Comparison of ENCODE assay signal across 26 cellular contexts in the genomic region with DNA sequence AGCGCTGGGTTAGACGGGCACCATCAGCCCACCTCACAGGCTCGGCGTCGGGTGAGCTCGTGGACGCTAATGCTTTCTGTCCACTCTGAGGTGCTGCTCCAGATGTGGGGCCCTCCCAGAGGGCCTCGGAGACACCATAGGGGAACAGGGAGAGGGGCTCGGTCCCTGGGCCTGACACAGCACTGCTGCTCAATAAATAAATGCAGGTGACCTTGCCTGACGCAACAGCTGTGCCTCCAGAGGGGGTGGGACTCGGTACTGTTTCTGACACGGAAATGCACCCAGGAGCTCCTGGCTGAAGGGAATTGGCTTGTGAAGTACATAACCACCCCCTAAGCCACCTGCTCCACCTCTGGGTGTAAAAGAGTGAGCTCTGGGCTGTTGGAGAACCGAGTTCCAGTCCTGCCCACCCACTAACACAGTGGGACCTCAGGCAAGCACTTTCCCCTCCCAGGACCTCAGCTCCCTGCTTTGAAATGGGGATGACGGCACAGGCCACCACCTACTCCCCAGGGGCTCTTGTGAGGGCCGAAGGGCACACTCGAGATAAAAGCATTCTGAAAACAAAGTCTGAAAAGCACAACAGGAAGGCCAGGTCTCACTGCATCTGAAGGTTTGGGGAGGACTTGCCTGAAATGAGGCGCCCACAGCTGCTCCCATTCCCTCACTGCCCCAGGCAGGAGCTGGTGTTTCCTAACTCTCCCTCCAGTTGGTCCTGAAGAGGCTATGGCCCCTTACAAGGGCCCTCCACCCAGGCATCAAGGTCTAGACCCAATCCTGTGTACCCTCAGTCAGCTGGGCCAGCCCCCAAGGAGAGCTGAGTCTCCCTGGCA. TPM values are rescaled to one million over a fixed set of nuclear protein-coding genes. Genes with fewer than 3 reads are reported as not detected.
"Had no signal": no experiment of that assay in that cellular context is flagged by ENCODE, and none has a peak within 500 bp of the region (broad histone marks: within the 10 kb centered on the region; RNA-seq: fewer than 3 reads in every experiment).

No MANE protein-coding gene starts in this region.

- H3K27me3 ChIP-seq: testis, uterus had no signal

- ATAC-seq: activated T-cell treated with anti-CD3 and anti-CD28 coated beads, Interleukin-2, amount 50 U/mL, for 4 hours; esophagus mucosa; naive thymus-derived CD4-positive, alpha-beta T cell had no signal

- H3K4me1 ChIP-seq: testis, uterus had no signal

- H3K4me3 ChIP-seq: left ventricle myocardium inferior, testis, uterus had no signal

- H3K27ac ChIP-seq: left ventricle myocardium inferior, testis, uterus, WERI-Rb-1 had no signal

- H3K36me3 ChIP-seq: left ventricle myocardium inferior, uterus had no signal

- FAIRE-seq: astrocyte, colon, endothelial cell of umbilical vein, TTC549 had no signal

- H3K9me3 ChIP-seq: left ventricle myocardium inferior, testis, uterus had no signal

- DNase-seq: activated CD4-positive, alpha-beta T cell treated with anti-CD3 and anti-CD28 coated beads for 1 hour; activated naive CD4-positive, alpha-beta T cell treated with Interleukin-2 at 50 U/mL for 16 hours; activated naive CD8-positive, alpha-beta T cell treated with anti-CD3 and anti-CD28 coated beads for 36 hours; activated T-cell treated with anti-CD3 and anti-CD28 coated beads, Interleukin-2, amount 50 U/mL, for 4 hours; effector memory CD4-positive, alpha-beta T cell; foreskin melanocyte; hippocampal formation; left ventricle myocardium inferior; naive thymus-derived CD4-positive, alpha-beta T cell; retina; stimulated activated CD4-positive, alpha-beta T cell treated with anti-CD3 and anti-CD28 coated beads, Interleukin-2, amount 100 ng/mL, for 48 hours; stimulated activated CD8-positive, alpha-beta memory T cell treated with anti-CD3 and anti-CD28 coated beads, Interleukin-4, amount 100 ng/mL, for 48 hours; stimulated activated naive CD4-positive, alpha-beta T cell; testis; trophoblast cell; uterus; WERI-Rb-1 had no signal

RNA-seq across cellular contexts. Expression of a gene that starts 6.7 kb away (rescaled TPM):
- total RNA-seq: dermis microvascular lymphatic vessel endothelial cell, endothelial cell of umbilical vein, lung microvascular endothelial cell, neural crest cell had no signal
- polyA plus RNA-seq: naive thymus-derived CD4-positive, alpha-beta T cell had no signal

RNA-seq across cellular contexts. Expression of a gene that starts 37.1 kb away (rescaled TPM):
- total RNA-seq: activated naive CD8-positive, alpha-beta T cell treated with anti-CD3 and anti-CD28 coated beads for 36 hours; activated T-helper 2 cell treated with anti-CD3 and anti-CD28 coated beads, Interferon-gamma antibody, Interleukin-2, Interleukin-4, amounts not matched to agents 10 μg/mL and 5 μg/mL and 100 μg/mL, durations not matched to agents 14 hours and 24 hours and 36 hours; astrocyte; dermis microvascular lymphatic vessel endothelial cell; endothelial cell of umbilical vein; lung microvascular endothelial cell; naive thymus-derived CD4-positive, alpha-beta T cell; neural crest cell had no signal
- polyA plus RNA-seq: naive thymus-derived CD4-positive, alpha-beta T cell had no signal

RNA-seq across cellular contexts. Expression of a gene that starts 58.0 kb away (rescaled TPM):
- total RNA-seq: activated T-helper 2 cell treated with anti-CD3 and anti-CD28 coated beads, Interferon-gamma antibody, Interleukin-2, Interleukin-4, amounts not matched to agents 10 μg/mL and 5 μg/mL and 100 μg/mL, durations not matched to agents 14 hours and 24 hours and 36 hours; dermis microvascular lymphatic vessel endothelial cell; endothelial cell of umbilical vein; lung microvascular endothelial cell; naive thymus-derived CD4-positive, alpha-beta T cell had no signal
- polyA plus RNA-seq: endothelial cell of umbilical vein; naive thymus-derived CD4-positive, alpha-beta T cell had no signal
